10 cellular contexts compared by ENCODE assay signal in genomic region chr10:13439313-13439712, GRCh38.
DNase-seq lines count a peak whose midpoint lies in the region; ATAC-seq and TF ChIP-seq lines count a peak whose summit lies in the region.
"Had no signal": no experiment of that assay in that cellular context is flagged by ENCODE, and none has a peak within 500 bp of the region (broad histone marks: within the 10 kb centered on the region; RNA-seq: fewer than 3 reads in every experiment).

No MANE protein-coding gene starts in this region.

- H4K20me1 ChIP-seq in MM.1S (ENCODE audit: insufficient read depth, low read length): no peaks in the 10 kb centered on the region

- TF ChIP-seq CTCF in CD8-positive, alpha-beta T cell (IDR thresholded peaks at IDR 0.05): no peak
- TF ChIP-seq CTCF in MM.1S (IDR thresholded peaks at IDR 0.05; ENCODE audit: low read length) (no peak), neural crest cell (conservative IDR thresholded peaks at IDR 0.05) (no peak)

- peaks cover 11% of the 10 kb centered on the region for H3K4me1 ChIP-seq in CD8-positive, alpha-beta T cell (ENCODE audit: insufficient read depth, low read length)
- H3K4me1 ChIP-seq in MM.1S (ENCODE audit: low read length) (no peaks in the 10 kb centered on the region), endocrine pancreas (ENCODE audit: control insufficient read depth, insufficient read depth, low read length) (no peaks in the 10 kb centered on the region)

- H3K79me2 ChIP-seq in MM.1S (ENCODE audit: low read length): no peaks in the 10 kb centered on the region

- intact Hi-C loops in CD8-positive, alpha-beta T cell (cut with DNase I, micrococcal nuclease): no loop called here

- H3F3A ChIP-seq in MM.1S (ENCODE audit: insufficient read depth, low read length): no peaks in the 10 kb centered on the region

- H3K27ac ChIP-seq in CD8-positive, alpha-beta T cell (ENCODE audit: low read depth, low read length): no peak overlapping the region
- H3K27ac ChIP-seq in MM.1S (ENCODE audit: low read length): no peak overlapping the region
- H3K27ac ChIP-seq: upper lobe of right lung had no signal

- H3K4me2 ChIP-seq in MM.1S (ENCODE audit: low read depth, low read length): peak overlapping the region; percentile 92

- ATAC-seq in CD8-positive, alpha-beta T cell: no peak

- H3K27ac Mint-ChIP-seq in CD8-positive, alpha-beta T cell: no peak overlapping the region
- no peak overlapping the region for H3K27ac Mint-ChIP-seq in neural crest cell (ENCODE audit: unreplicated experiment)

- no peaks in the 10 kb centered on the region for H3K36me3 Mint-ChIP-seq in CD8-positive, alpha-beta T cell
- H3K36me3 Mint-ChIP-seq in neural crest cell (ENCODE audit: low read depth): no peaks in the 10 kb centered on the region

- H3K36me3 ChIP-seq in CD8-positive, alpha-beta T cell (ENCODE audit: insufficient read depth, low read length): no peaks in the 10 kb centered on the region
- H3K36me3 ChIP-seq in MM.1S (replicated peaks; ENCODE audit: insufficient read depth, low read length): no peaks in the 10 kb centered on the region
- no peaks in the 10 kb centered on the region for H3K36me3 ChIP-seq in endocrine pancreas (ENCODE audit: control insufficient read depth, insufficient read depth, low read length)
- H3K36me3 ChIP-seq: upper lobe of right lung had no signal

- no peaks in the 10 kb centered on the region for H3K9me2 ChIP-seq in MM.1S (replicated peaks; ENCODE audit: insufficient read depth, low read length)

- H3K4me3 Mint-ChIP-seq in CD8-positive, alpha-beta T cell: peak overlapping the region; percentile 74
- H3K4me3 Mint-ChIP-seq in neural crest cell: peak overlapping the region; percentile 48

- H3K4me1 Mint-ChIP-seq in CD8-positive, alpha-beta T cell (ENCODE audit: low read depth): peaks cover 14% of the 10 kb centered on the region
- peaks cover 26% of the 10 kb centered on the region for H3K4me1 Mint-ChIP-seq in neural crest cell

- POLR2A ChIA-PET in CD8-positive, alpha-beta T cell (lab: Charles Lee): no interaction called here

- H3K9ac ChIP-seq in MM.1S (ENCODE audit: low read length) (no peak overlapping the region), endocrine pancreas (ENCODE audit: control insufficient read depth, insufficient read depth, low read length) (peak overlapping the region; percentile 40)

- peaks cover 18% of the 10 kb centered on the region for H3K27me3 ChIP-seq in CD8-positive, alpha-beta T cell (ENCODE audit: insufficient read depth, low read length)
- H3K27me3 ChIP-seq in MM.1S (replicated peaks; ENCODE audit: insufficient read depth, low read length): no peaks in the 10 kb centered on the region
- H3K27me3 ChIP-seq in endocrine pancreas (ENCODE audit: control insufficient read depth, insufficient read depth, low read length): no peaks in the 10 kb centered on the region

- no peak overlapping the region for H3K4me3 ChIP-seq in CD8-positive, alpha-beta T cell (ENCODE audit: low read depth, low read length)
- H3K4me3 ChIP-seq in MM.1S (ENCODE audit: low read length) (peak overlapping the region; percentile 59), endocrine pancreas (ENCODE audit: control insufficient read depth, insufficient read depth, low read length) (peak overlapping the region; percentile 41)

- H3K9me3 Mint-ChIP-seq in CD8-positive, alpha-beta T cell: no peaks in the 10 kb centered on the region
- H3K9me3 Mint-ChIP-seq in neural crest cell: no peaks in the 10 kb centered on the region

- CTCF ChIA-PET in CD8-positive, alpha-beta T cell (lab: Charles Lee): interaction anchor here (0.9 to 4.3 kb wide), 11 partner anchors 8 to 390 kb away, joined by 3 to 42 read pairs (median 4); partner anchors contain the start of gene MCM10

- H3K27me3 Mint-ChIP-seq in CD8-positive, alpha-beta T cell (ENCODE audit: low read depth): peaks cover 50% of the 10 kb centered on the region
- H3K27me3 Mint-ChIP-seq in neural crest cell (ENCODE audit: low read depth): peaks cover 36% of the 10 kb centered on the region

- H2AFZ ChIP-seq in MM.1S (ENCODE audit: low read length): peak overlapping the region; percentile 81

- H3K9me3 ChIP-seq in CD8-positive, alpha-beta T cell (ENCODE audit: low read length): no peaks in the 10 kb centered on the region
- H3K9me3 ChIP-seq in MM.1S (replicated peaks; ENCODE audit: insufficient read depth, low read length) (no peaks in the 10 kb centered on the region), endocrine pancreas (ENCODE audit: control insufficient read depth, low read length) (no peaks in the 10 kb centered on the region)
- H3K9me3 ChIP-seq: upper lobe of right lung had no signal

- no peak for DNase-seq in CD8-positive, alpha-beta T cell
- DNase-seq in MM.1S (no peak), neural crest cell (ENCODE audit: low read depth, low spot score) (no peak), NCI-H1436 (lab: John Stamatoyannopoulos, UW) (no peak), NCI-H146 treated with DMSO at 0.1 percent for 48 hours (lab: John Stamatoyannopoulos, UW; ENCODE audit: unreplicated experiment) (no peak), kidney glomerular epithelial cell (lab: John Stamatoyannopoulos, UW) (no peak)
- DNase-seq: DMS79, NCI-H1417 treated with DMSO at 0.1 percent for 48 hours had no signal
